11 cellular contexts compared by ENCODE assay signal in genomic region chr5:110790673-110791072, GRCh38. TPM values are rescaled to one million over a fixed set of nuclear protein-coding genes. Genes with fewer than 3 reads are reported as not detected.
A peak's percentile ranks its signal among the peaks of the same experiment; 100 is the strongest.
DNase-seq lines count a peak whose midpoint lies in the region; ATAC-seq and TF ChIP-seq lines count a peak whose summit lies in the region.
"Had no signal": no experiment of that assay in that cellular context is flagged by ENCODE, and none has a peak within 500 bp of the region (broad histone marks: within the 10 kb centered on the region; RNA-seq: fewer than 3 reads in every experiment).

No MANE protein-coding gene starts in this region.

- intact Hi-C loops in lower lobe of right lung (cut with DNase I), result no loop called here

- H3K27ac ChIP-seq in lower lobe of right lung, result no peak overlapping the region
- H3K27ac ChIP-seq: skin epidermis had no signal

- H3K4me3 ChIP-seq in LNCaP clone FGC (ENCODE audit: low read depth, low read length) (no peak overlapping the region), cardiac fibroblast (replicated peaks in 1 of 2; ENCODE audit: low read depth in 2 of 2, low read length in 2 of 2) (no peak overlapping the region), lower lobe of right lung (no peak overlapping the region)
- H3K4me3 ChIP-seq: skin epidermis had no signal

- H3K27me3 ChIP-seq in lower lobe of right lung (ENCODE audit: low read depth), result no peaks in the 10 kb centered on the region

- H3K9me3 ChIP-seq in lower lobe of right lung, result no peaks in the 10 kb centered on the region

- no peaks in the 10 kb centered on the region for H3K4me1 ChIP-seq in lower lobe of right lung

- TF ChIP-seq CTCF in LNCaP clone FGC (IDR thresholded peaks at IDR 0.05; ENCODE audit: control insufficient read depth, extremely low read depth, insufficient read depth) (peak; percentile 26), cardiac fibroblast (IDR thresholded peaks at IDR 0.05; ENCODE audit: low read depth, low read length) (peak; percentile 48), lower lobe of right lung (IDR thresholded peaks at IDR 0.05) (peak; percentile 23)

- DNase-seq in DMS53 (lab: John Stamatoyannopoulos, UW) (peak; percentile 37), LNCaP clone FGC (ENCODE audit: low read depth) (no peak), cardiac fibroblast (ENCODE audit: low read depth in 2 of 2) (peak; percentile 82 to 90), lower lobe of right lung (no peak), superior temporal gyrus (ENCODE audit: extremely low spot score) (no peak)
- DNase-seq: activated CD4-positive, alpha-beta T cell treated with anti-CD3 and anti-CD28 coated beads for 1 hour; activated gamma-delta T cell treated with Interleukin-2 at 50 U/mL for 16 hours had no signal

- no peaks in the 10 kb centered on the region for H3K36me3 ChIP-seq in lower lobe of right lung

- ATAC-seq in lower lobe of right lung, result no peak
- no peak for ATAC-seq in HG02981 (IDR thresholded peaks at IDR 0.05; ENCODE audit: unreplicated experiment)
- no peak for ATAC-seq in GM19324 (IDR thresholded peaks at IDR 0.05; ENCODE audit: low FRiP score, unreplicated experiment)
- no peak for ATAC-seq in HG03342 (IDR thresholded peaks at IDR 0.05; ENCODE audit: unreplicated experiment)

RNA-seq across cellular contexts. Expression of gene SLC25A46, which starts 51.9 kb away (rescaled TPM):
- 37.9 TPM for total RNA-seq in lower lobe of right lung

Comparison
In these comparisons a context has a peak if more than half of its experiments do, and no peak if none do; other contexts are left out.
1. DNase-seq: peak in DMS53 (single experiment) and cardiac fibroblast (2 of 2); none in LNCaP clone FGC (single experiment), lower lobe of right lung (single experiment) and superior temporal gyrus (single experiment).
2. Peak in every context shown above with its lines, with median percentiles within 50 percentile points of each other: CTCF ChIP-seq.